Comparison of ENCODE assay signal across 8 cellular contexts in the genomic region with DNA sequence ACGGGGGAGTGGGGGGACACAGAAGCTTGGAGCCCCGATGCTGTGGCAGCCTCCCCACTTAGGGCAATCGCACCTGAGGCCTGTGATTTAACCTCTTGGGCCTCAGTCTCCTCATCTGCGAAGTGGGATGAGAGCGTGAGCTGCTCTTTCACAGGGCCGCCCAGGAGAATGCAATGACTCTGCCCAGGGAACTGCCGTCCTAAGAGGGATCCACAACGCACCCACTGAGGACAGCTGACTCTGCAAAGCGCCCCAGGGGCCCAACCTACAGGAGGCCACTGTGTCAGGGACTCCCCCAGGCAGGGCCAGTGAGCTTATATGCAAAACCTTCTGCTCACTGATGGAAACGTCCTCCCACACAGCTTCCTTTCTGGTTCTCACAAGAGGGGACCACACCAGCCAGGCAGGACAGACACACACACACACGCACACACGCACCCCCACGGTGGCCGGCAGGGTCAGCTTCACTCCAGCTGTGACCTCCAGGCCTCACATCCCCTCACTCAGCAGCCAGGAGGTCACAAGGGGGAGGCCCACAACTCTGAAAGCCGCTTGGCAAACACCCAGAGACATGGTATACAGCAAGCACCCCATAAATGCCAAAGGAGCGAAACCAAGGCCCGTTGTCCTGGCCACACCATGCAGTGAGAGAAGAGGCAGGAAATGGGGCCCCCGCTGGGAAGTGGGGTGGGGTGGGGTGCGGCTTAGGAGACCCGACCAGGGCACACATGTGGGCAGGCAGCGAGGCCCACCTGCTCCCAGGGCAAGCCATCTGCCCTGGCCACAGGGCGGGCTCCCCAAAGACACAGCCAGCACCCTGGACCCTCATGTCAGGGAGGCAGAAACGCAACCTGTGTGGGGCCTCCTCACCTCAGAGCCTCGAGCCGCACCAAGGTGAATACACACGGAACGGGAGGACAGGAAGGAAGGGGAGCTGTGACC.
DNase-seq lines count a peak whose midpoint lies in the region; ATAC-seq, FAIRE-seq and TF ChIP-seq lines count a peak whose summit lies in the region.

No MANE protein-coding gene starts in this region.

- H3K79me2 ChIP-seq in HepG2 (ENCODE audit: insufficient read depth, low read length): peaks cover 10% of the 10 kb centered on the region

- H3K27ac ChIP-seq in HepG2 (ENCODE audit: extremely low read length, insufficient read depth, low read length): no peak overlapping the region
- peak overlapping the region in 1 of 3 donors; percentile 74 for H3K27ac ChIP-seq in right lobe of liver
- H3K27ac ChIP-seq in prostate gland: no peak overlapping the region

- H3K27me3 Mint-ChIP-seq in activated T-cell treated with anti-CD3 and anti-CD28 coated beads, Interleukin-2, amount 50 U/mL, for 4 hours (ENCODE audit: low read depth): no peaks in the 10 kb centered on the region

- no peak for TF ChIP-seq RAD21 in HepG2 (CRISPR knock-in tag; IDR thresholded peaks at IDR 0.05)

- H3K9ac ChIP-seq in HepG2 (ENCODE audit: insufficient read depth, low read depth, low read length): no peak overlapping the region

- no peak overlapping the region for H2AFZ ChIP-seq in HepG2 (ENCODE audit: low read length)

- H3K4me2 ChIP-seq in HepG2 (ENCODE audit: low read depth, low read length): no peak overlapping the region

- POLR2A ChIA-PET in HepG2 (lab: Yijun Ruan, JAX): no interaction called here

- H3K4me3 Mint-ChIP-seq in activated T-cell treated with anti-CD3 and anti-CD28 coated beads, Interleukin-2, amount 50 U/mL, for 4 hours: peak overlapping the region; percentile 56

- in situ Hi-C loops in HepG2 (cut with HindIII; ENCODE audit: extremely low pct_ligation_motif_present, low pct_unique_long_range_greater_than_20kb): no loop called here

- BruUV-seq in HepG2 (replicated peaks; lab: Mats Ljungman, UMichigan): no TSS peak

- H3K27me3 ChIP-seq in HepG2 (ENCODE audit: control insufficient read depth in 1 of 2, insufficient read depth in 2 of 2, low read length in 2 of 2) (no peaks in the 10 kb centered on the region), right lobe of liver (no peaks in the 10 kb centered on the region), prostate gland (replicated peaks; ENCODE audit: insufficient read depth) (no peaks in the 10 kb centered on the region)

- H3K4me3 ChIP-seq in HepG2 (replicated peaks in 1 of 3; ENCODE audit: insufficient read depth in 1 of 3, low read depth in 2 of 3, low read length in 3 of 3): no peak overlapping the region
- H3K4me3 ChIP-seq in right lobe of liver: no peak overlapping the region
- H3K4me3 ChIP-seq in prostate gland: no peak overlapping the region

- no peaks in the 10 kb centered on the region for H3K9me3 ChIP-seq in HepG2 (ENCODE audit: low read length)
- no peaks in the 10 kb centered on the region for H3K9me3 ChIP-seq in right lobe of liver
- H3K9me3 ChIP-seq in prostate gland: no peaks in the 10 kb centered on the region

- TF ChIP-seq EP300 in HepG2 (IDR thresholded peaks at IDR 0.05; ENCODE audit: low read depth in 2 of 2, low read length in 2 of 2): no peak
- no peak for TF ChIP-seq EP300 in HepG2 (CRISPR knock-in tag; IDR thresholded peaks at IDR 0.05; ENCODE audit: borderline replicate concordance)

- TF ChIP-seq CTCF in HepG2 (CRISPR knock-in tag; IDR thresholded peaks at IDR 0.05): no peak
- TF ChIP-seq CTCF in right lobe of liver (IDR thresholded peaks at IDR 0.05): no peak
- TF ChIP-seq CTCF in prostate gland (IDR thresholded peaks at IDR 0.05): no peak

- H3K9me3 Mint-ChIP-seq in activated T-cell treated with anti-CD3 and anti-CD28 coated beads, Interleukin-2, amount 50 U/mL, for 4 hours: no peaks in the 10 kb centered on the region

- no peak for FAIRE-seq in HepG2 (lab: Jason Lieb, UNC)

- peaks cover 16% of the 10 kb centered on the region for H3K4me1 ChIP-seq in HepG2 (ENCODE audit: insufficient read depth, low read length)
- peaks cover 0 to 59% (median 19%) of the 10 kb centered on the region in 4 donors for H3K4me1 ChIP-seq in right lobe of liver
- H3K4me1 ChIP-seq in prostate gland (replicated peaks): peaks cover 18% of the 10 kb centered on the region

- H4K20me1 ChIP-seq in HepG2 (ENCODE audit: insufficient read depth, low read length): peaks cover 22% of the 10 kb centered on the region; the same call in 1 of the 2 replicates

- CTCF ChIA-PET in HepG2 (lab: Yijun Ruan, JAX; ENCODE audit: low intra/inter-chr PET ratio, low total read pairs): no interaction called here

- WGBS in HepG2 (ENCODE audit: low lambda C conversion rate): 97% methylated on average over 9 of the region's 27 CpGs
- WGBS in right lobe of liver (ENCODE audit: insufficient coverage, low coverage, low lambda C conversion rate, missing lambda C conversion rate): 61% methylated on average over 10 of the region's 27 CpGs
- 84% methylated on average over 27 of the region's 27 CpGs for WGBS in prostate gland

- ATAC-seq in HepG2: no peak
- ATAC-seq in right lobe of liver: no peak
- peak; percentile 96 for ATAC-seq in HG03175 (IDR thresholded peaks at IDR 0.05; ENCODE audit: unreplicated experiment)
- ATAC-seq in activated T-cell treated with anti-CD3 and anti-CD28 coated beads, Interleukin-2, amount 50 U/mL, for 4 hours: peak; percentile 80 to 89

- no peak for DNase-seq in HepG2 (ENCODE audit: low spot score)
- DNase-seq in right lobe of liver: no peak
- peak; percentile 17 for DNase-seq in activated T-cell treated with anti-CD3 and anti-CD28 coated beads, Interleukin-2, amount 50 U/mL, for 4 hours
- DNase-seq in stimulated activated CD8-positive, alpha-beta memory T cell treated with anti-CD3 and anti-CD28 coated beads, Interleukin-15, amount 100 ng/mL, for 48 hours (ENCODE audit: low read depth in 2 of 2): peak; percentile 65 to 74
- no peak for DNase-seq in HuH-7.5 (ENCODE audit: low spot score)
- no peak for DNase-seq in prostate gland (ENCODE audit: low spot score)
- no peak for DNase-seq in nucleus accumbens (lab: John Stamatoyannopoulos, UW)

- intact Hi-C loops in HepG2 (cut with micrococcal nuclease; ENCODE audit: unreplicated experiment) (no loop called here), right lobe of liver (cut with DNase I) (no loop called here), prostate gland (cut with DNase I) (no loop called here)

- no peak for TF ChIP-seq POLR2A in HepG2 (IDR thresholded peaks at IDR 0.05; ENCODE audit: insufficient read depth in 1 of 2, low read depth in 2 of 2, low read length in 2 of 2)
- TF ChIP-seq POLR2A in right lobe of liver (IDR thresholded peaks at IDR 0.05): no peak
- no peak for TF ChIP-seq POLR2A in prostate gland (IDR thresholded peaks at IDR 0.05)

- peaks cover 43% of the 10 kb centered on the region for H3K4me1 Mint-ChIP-seq in activated T-cell treated with anti-CD3 and anti-CD28 coated beads, Interleukin-2, amount 50 U/mL, for 4 hours (ENCODE audit: low read depth)

- H3K36me3 ChIP-seq in HepG2 (replicated peaks in 1 of 2; ENCODE audit: control insufficient read depth in 1 of 2, insufficient read depth in 2 of 2, low read length in 2 of 2) (peaks cover 12 to 23% of the 10 kb centered on the region in 2 experiments; a peak in 4 of 5 replicates), right lobe of liver (no peaks in the 10 kb centered on the region), prostate gland (no peaks in the 10 kb centered on the region)

- peaks cover 11% of the 10 kb centered on the region for H3K36me3 Mint-ChIP-seq in activated T-cell treated with anti-CD3 and anti-CD28 coated beads, Interleukin-2, amount 50 U/mL, for 4 hours (ENCODE audit: insufficient read depth)

TF ChIP-seq in HepG2, 621 proteins besides CTCF, POLR2A, EP300 and RAD21:
- TF ChIP-seq ZNF629 (CRISPR knock-in tag; conservative IDR thresholded peaks at IDR 0.05) (peak; percentile 66), SYNCRIP (IDR thresholded peaks at IDR 0.05; ENCODE audit: insufficient read depth, low read depth, low read length) (no peak)

Comparison
In these comparisons a context has a peak if more than half of its experiments do, and no peak if none do; other contexts are left out.
1. ATAC-seq: peak in HG03175 (single experiment) and activated T-cell treated with anti-CD3 and anti-CD28 coated beads, Interleukin-2, amount 50 U/mL, for 4 hours (2 of 2); none in HepG2 (single experiment) and right lobe of liver (0 of 4).
2. DNase-seq: peak in activated T-cell treated with anti-CD3 and anti-CD28 coated beads, Interleukin-2, amount 50 U/mL, for 4 hours (single experiment) and stimulated activated CD8-positive, alpha-beta memory T cell treated with anti-CD3 and anti-CD28 coated beads, Interleukin-15, amount 100 ng/mL, for 48 hours (2 of 2); none in HepG2 (single experiment), right lobe of liver (0 of 3), HuH-7.5 (single experiment), prostate gland (single experiment) and nucleus accumbens (0 of 56).